ENCODE assay signal across 1 cellular context in the genomic region with DNA sequence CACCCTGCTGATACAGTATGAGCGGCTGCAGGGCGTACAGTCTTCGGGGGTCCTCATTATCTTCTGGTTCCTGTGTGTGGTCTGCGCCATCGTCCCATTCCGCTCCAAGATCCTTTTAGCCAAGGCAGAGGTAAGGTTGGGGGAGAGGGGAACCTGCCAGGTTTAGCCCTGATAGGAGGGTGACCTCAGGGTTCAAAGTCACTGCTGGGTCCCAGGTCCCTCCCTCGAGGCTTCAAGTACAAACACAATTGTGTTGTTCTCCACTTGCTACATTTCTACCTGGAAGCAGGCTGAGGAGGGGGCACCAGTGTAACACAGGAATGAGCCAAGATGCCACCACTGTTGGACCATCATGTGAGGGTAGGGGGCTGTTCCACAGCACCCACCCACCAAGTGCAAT.
TF ChIP-seq lines count a peak whose summit lies in the region.

No MANE protein-coding gene starts in this region.

TF ChIP-seq in HCT116, 20 proteins besides CTCF, POLR2A, EP300 and RAD21 (continued from another document):
- TF ChIP-seq, protein P1, sequence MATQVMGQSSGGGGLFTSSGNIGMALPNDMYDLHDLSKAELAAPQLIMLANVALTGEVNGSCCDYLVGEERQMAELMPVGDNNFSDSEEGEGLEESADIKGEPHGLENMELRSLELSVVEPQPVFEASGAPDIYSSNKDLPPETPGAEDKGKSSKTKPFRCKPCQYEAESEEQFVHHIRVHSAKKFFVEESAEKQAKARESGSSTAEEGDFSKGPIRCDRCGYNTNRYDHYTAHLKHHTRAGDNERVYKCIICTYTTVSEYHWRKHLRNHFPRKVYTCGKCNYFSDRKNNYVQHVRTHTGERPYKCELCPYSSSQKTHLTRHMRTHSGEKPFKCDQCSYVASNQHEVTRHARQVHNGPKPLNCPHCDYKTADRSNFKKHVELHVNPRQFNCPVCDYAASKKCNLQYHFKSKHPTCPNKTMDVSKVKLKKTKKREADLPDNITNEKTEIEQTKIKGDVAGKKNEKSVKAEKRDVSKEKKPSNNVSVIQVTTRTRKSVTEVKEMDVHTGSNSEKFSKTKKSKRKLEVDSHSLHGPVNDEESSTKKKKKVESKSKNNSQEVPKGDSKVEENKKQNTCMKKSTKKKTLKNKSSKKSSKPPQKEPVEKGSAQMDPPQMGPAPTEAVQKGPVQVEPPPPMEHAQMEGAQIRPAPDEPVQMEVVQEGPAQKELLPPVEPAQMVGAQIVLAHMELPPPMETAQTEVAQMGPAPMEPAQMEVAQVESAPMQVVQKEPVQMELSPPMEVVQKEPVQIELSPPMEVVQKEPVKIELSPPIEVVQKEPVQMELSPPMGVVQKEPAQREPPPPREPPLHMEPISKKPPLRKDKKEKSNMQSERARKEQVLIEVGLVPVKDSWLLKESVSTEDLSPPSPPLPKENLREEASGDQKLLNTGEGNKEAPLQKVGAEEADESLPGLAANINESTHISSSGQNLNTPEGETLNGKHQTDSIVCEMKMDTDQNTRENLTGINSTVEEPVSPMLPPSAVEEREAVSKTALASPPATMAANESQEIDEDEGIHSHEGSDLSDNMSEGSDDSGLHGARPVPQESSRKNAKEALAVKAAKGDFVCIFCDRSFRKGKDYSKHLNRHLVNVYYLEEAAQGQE (IDR thresholded peaks at IDR 0.05; ENCODE audit: low read depth): no peak
- TF ChIP-seq EZH2phosphoT487 (IDR thresholded peaks at IDR 0.05; ENCODE audit: borderline replicate concordance) (no peak), ELF1 (IDR thresholded peaks at IDR 0.05; ENCODE audit: borderline replicate concordance, low read depth) (no peak), YY1 (IDR thresholded peaks at IDR 0.05; ENCODE audit: extremely low read depth, insufficient replicate concordance, low read depth, low read length) (no peak), FOSL1 (IDR thresholded peaks at IDR 0.05; ENCODE audit: low read depth) (no peak), ZFX (IDR thresholded peaks at IDR 0.05) (no peak), ZNF274 (IDR thresholded peaks at IDR 0.05; ENCODE audit: low read depth, low read length) (no peak), EGR1 (IDR thresholded peaks at IDR 0.05; ENCODE audit: low read depth) (no peak), TCF7L2 (IDR thresholded peaks at IDR 0.05; ENCODE audit: borderline replicate concordance, extremely low read depth, insufficient read depth, insufficient read length) (no peak), CEBPB (IDR thresholded peaks at IDR 0.05; ENCODE audit: low read depth) (no peak)
- TF ChIP-seq, protein P2, sequence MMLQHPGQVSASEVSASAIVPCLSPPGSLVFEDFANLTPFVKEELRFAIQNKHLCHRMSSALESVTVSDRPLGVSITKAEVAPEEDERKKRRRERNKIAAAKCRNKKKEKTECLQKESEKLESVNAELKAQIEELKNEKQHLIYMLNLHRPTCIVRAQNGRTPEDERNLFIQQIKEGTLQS (IDR thresholded peaks at IDR 0.05): no peak
- TF ChIP-seq, protein P3, sequence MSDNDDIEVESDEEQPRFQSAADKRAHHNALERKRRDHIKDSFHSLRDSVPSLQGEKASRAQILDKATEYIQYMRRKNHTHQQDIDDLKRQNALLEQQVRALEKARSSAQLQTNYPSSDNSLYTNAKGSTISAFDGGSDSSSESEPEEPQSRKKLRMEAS (IDR thresholded peaks at IDR 0.05): no peak
TF ChIP-seq in HCT116: peak in this region for 0.
